In the genomic region with DNA sequence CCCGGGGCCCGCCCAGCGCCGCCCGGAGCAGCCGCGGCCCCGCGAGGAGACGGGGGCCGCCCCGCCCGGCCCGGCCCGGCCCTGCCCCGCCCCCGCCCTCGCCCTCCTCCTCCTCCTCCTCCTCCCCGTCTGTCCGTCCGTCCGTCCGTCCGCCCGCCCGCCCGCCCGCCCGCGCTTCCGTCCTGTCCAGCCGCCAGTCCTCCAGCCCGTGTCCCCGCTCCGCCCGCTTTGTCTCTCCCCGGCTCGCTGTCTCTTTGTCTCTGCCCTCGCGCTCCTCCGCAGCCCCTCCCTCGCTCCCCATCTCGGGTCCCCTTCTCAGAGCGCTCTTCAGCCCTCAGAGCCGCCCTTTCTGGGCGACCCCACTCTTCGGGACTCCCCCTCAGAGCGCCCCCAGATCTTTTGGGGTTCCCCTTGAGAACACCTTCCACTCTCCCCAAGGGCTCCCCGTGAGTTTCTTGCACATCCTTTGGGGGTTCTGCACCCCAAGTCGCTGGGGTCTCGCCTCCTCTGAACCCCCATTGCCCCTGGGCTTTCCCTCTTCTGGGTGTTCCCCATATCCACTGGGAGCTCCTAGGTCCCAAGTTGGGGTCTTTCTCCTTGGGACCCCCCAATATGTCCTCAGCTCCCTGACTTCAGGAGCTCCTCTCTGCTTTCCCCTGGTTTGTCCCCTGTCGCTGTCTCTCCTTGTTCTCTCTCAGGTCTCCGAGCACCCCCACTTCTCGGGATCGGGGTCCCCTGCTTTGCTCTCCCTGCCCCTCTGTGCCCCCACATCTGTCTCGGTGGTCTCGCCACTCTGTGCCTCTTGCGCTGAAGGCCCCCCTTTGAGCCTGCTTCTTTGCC, we compare ENCODE assay signal across 1 cellular context.
A peak's percentile ranks its signal among the peaks of the same experiment; 100 is the strongest.
TF ChIP-seq lines count a peak whose summit lies in the region.

No MANE protein-coding gene starts in this region.

TF ChIP-seq in HepG2, 621 proteins besides CTCF, POLR2A, EP300 and RAD21 (continued from another document):
- TF ChIP-seq ZNF17 (CRISPR knock-in tag; IDR thresholded peaks at IDR 0.05) = 0 out of 2 replicates have a peak, but pooled peaks have one; percentile 28
- TF ChIP-seq SMAD9 (CRISPR knock-in tag; IDR thresholded peaks at IDR 0.05) = no peak
- TF ChIP-seq, protein P1, sequence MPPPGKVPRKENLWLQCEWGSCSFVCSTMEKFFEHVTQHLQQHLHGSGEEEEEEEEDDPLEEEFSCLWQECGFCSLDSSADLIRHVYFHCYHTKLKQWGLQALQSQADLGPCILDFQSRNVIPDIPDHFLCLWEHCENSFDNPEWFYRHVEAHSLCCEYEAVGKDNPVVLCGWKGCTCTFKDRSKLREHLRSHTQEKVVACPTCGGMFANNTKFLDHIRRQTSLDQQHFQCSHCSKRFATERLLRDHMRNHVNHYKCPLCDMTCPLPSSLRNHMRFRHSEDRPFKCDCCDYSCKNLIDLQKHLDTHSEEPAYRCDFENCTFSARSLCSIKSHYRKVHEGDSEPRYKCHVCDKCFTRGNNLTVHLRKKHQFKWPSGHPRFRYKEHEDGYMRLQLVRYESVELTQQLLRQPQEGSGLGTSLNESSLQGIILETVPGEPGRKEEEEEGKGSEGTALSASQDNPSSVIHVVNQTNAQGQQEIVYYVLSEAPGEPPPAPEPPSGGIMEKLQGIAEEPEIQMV (CRISPR knock-in tag; IDR thresholded peaks at IDR 0.05; ENCODE audit: low read depth) = no peak
- TF ChIP-seq ZNF460 (CRISPR knock-in tag; IDR thresholded peaks at IDR 0.05; ENCODE audit: borderline replicate concordance) = no peak
- TF ChIP-seq, protein P2, sequence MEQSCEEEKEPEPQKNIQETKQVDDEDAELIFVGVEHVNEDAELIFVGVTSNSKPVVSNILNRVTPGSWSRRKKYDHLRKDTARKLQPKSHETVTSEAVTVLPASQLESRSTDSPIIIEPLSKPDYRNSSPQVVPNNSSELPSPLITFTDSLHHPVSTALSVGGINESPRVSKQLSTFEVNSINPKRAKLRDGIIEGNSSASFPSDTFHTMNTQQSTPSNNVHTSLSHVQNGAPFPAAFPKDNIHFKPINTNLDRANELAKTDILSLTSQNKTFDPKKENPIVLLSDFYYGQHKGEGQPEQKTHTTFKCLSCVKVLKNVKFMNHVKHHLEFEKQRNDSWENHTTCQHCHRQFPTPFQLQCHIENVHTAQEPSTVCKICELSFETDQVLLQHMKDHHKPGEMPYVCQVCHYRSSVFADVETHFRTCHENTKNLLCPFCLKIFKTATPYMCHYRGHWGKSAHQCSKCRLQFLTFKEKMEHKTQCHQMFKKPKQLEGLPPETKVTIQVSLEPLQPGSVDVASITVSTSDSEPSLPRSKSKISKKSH (CRISPR knock-in tag; IDR thresholded peaks at IDR 0.05; ENCODE audit: borderline replicate concordance) = peak; percentile 47; the same call in 1 of the 2 replicates
- TF ChIP-seq, protein P3, sequence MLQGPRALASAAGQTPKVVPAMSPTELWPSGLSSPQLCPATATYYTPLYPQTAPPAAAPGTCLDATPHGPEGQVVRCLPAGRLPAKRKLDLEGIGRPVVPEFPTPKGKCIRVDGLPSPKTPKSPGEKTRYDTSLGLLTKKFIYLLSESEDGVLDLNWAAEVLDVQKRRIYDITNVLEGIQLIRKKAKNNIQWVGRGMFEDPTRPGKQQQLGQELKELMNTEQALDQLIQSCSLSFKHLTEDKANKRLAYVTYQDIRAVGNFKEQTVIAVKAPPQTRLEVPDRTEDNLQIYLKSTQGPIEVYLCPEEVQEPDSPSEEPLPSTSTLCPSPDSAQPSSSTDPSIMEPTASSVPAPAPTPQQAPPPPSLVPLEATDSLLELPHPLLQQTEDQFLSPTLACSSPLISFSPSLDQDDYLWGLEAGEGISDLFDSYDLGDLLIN (CRISPR knock-in tag; IDR thresholded peaks at IDR 0.05; ENCODE audit: borderline replicate concordance) = 0 out of 2 replicates have a peak, but pooled peaks have one; percentile 33
- TF ChIP-seq, protein P4, sequence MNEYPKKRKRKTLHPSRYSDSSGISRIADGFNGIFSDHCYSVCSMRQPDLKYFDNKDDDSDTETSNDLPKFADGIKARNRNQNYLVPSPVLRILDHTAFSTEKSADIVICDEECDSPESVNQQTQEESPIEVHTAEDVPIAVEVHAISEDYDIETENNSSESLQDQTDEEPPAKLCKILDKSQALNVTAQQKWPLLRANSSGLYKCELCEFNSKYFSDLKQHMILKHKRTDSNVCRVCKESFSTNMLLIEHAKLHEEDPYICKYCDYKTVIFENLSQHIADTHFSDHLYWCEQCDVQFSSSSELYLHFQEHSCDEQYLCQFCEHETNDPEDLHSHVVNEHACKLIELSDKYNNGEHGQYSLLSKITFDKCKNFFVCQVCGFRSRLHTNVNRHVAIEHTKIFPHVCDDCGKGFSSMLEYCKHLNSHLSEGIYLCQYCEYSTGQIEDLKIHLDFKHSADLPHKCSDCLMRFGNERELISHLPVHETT (CRISPR knock-in tag; conservative IDR thresholded peaks at IDR 0.05) = 0 out of 2 replicates have a peak, but pooled peaks have one; percentile 8
- no peak for TF ChIP-seq HDAC1 (CRISPR knock-in tag; IDR thresholded peaks at IDR 0.05)
- TF ChIP-seq, protein P5, sequence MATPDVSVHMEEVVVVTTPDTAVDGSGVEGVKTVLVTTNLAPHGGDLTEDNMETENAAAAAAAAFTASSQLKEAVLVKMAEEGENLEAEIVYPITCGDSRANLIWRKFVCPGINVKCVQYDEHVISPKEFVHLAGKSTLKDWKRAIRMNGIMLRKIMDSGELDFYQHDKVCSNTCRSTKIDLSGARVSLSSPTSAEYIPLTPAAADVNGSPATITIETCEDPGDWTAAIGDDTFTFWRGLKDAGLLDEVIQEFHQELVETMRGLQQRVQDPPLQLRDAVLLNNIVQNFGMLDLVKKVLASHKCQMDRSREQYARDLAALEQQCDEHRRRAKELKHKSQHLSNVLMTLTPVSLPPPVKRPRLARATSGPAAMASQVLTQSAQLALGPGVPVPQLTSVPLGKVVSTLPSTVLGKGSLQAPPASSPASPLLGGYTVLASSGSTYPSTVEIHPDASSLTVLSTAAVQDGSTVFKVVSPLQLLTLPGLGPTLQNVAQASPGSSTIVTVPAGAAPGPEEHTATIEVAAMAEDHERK (CRISPR knock-in tag; IDR thresholded peaks at IDR 0.05; ENCODE audit: low read depth) = no peak
- no peak for TF ChIP-seq ZNF3 (CRISPR knock-in tag; IDR thresholded peaks at IDR 0.05)
- TF ChIP-seq, protein P6, sequence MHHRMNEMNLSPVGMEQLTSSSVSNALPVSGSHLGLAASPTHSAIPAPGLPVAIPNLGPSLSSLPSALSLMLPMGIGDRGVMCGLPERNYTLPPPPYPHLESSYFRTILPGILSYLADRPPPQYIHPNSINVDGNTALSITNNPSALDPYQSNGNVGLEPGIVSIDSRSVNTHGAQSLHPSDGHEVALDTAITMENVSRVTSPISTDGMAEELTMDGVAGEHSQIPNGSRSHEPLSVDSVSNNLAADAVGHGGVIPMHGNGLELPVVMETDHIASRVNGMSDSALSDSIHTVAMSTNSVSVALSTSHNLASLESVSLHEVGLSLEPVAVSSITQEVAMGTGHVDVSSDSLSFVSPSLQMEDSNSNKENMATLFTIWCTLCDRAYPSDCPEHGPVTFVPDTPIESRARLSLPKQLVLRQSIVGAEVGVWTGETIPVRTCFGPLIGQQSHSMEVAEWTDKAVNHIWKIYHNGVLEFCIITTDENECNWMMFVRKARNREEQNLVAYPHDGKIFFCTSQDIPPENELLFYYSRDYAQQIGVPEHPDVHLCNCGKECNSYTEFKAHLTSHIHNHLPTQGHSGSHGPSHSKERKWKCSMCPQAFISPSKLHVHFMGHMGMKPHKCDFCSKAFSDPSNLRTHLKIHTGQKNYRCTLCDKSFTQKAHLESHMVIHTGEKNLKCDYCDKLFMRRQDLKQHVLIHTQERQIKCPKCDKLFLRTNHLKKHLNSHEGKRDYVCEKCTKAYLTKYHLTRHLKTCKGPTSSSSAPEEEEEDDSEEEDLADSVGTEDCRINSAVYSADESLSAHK (CRISPR knock-in tag; IDR thresholded peaks at IDR 0.05; ENCODE audit: borderline replicate concordance) = peak; percentile 32; the same call in 1 of the 2 replicates
- 0 out of 2 replicates have a peak, but pooled peaks have one; percentile 20 for TF ChIP-seq ZBTB21 (CRISPR knock-in tag; IDR thresholded peaks at IDR 0.05)
- no peak for TF ChIP-seq SAFB2 (CRISPR knock-in tag; IDR thresholded peaks at IDR 0.05; ENCODE audit: borderline replicate concordance, low read depth)
- peak; percentile 75 for TF ChIP-seq ZNF543 (CRISPR knock-in tag; IDR thresholded peaks at IDR 0.05)
- TF ChIP-seq, protein P7, sequence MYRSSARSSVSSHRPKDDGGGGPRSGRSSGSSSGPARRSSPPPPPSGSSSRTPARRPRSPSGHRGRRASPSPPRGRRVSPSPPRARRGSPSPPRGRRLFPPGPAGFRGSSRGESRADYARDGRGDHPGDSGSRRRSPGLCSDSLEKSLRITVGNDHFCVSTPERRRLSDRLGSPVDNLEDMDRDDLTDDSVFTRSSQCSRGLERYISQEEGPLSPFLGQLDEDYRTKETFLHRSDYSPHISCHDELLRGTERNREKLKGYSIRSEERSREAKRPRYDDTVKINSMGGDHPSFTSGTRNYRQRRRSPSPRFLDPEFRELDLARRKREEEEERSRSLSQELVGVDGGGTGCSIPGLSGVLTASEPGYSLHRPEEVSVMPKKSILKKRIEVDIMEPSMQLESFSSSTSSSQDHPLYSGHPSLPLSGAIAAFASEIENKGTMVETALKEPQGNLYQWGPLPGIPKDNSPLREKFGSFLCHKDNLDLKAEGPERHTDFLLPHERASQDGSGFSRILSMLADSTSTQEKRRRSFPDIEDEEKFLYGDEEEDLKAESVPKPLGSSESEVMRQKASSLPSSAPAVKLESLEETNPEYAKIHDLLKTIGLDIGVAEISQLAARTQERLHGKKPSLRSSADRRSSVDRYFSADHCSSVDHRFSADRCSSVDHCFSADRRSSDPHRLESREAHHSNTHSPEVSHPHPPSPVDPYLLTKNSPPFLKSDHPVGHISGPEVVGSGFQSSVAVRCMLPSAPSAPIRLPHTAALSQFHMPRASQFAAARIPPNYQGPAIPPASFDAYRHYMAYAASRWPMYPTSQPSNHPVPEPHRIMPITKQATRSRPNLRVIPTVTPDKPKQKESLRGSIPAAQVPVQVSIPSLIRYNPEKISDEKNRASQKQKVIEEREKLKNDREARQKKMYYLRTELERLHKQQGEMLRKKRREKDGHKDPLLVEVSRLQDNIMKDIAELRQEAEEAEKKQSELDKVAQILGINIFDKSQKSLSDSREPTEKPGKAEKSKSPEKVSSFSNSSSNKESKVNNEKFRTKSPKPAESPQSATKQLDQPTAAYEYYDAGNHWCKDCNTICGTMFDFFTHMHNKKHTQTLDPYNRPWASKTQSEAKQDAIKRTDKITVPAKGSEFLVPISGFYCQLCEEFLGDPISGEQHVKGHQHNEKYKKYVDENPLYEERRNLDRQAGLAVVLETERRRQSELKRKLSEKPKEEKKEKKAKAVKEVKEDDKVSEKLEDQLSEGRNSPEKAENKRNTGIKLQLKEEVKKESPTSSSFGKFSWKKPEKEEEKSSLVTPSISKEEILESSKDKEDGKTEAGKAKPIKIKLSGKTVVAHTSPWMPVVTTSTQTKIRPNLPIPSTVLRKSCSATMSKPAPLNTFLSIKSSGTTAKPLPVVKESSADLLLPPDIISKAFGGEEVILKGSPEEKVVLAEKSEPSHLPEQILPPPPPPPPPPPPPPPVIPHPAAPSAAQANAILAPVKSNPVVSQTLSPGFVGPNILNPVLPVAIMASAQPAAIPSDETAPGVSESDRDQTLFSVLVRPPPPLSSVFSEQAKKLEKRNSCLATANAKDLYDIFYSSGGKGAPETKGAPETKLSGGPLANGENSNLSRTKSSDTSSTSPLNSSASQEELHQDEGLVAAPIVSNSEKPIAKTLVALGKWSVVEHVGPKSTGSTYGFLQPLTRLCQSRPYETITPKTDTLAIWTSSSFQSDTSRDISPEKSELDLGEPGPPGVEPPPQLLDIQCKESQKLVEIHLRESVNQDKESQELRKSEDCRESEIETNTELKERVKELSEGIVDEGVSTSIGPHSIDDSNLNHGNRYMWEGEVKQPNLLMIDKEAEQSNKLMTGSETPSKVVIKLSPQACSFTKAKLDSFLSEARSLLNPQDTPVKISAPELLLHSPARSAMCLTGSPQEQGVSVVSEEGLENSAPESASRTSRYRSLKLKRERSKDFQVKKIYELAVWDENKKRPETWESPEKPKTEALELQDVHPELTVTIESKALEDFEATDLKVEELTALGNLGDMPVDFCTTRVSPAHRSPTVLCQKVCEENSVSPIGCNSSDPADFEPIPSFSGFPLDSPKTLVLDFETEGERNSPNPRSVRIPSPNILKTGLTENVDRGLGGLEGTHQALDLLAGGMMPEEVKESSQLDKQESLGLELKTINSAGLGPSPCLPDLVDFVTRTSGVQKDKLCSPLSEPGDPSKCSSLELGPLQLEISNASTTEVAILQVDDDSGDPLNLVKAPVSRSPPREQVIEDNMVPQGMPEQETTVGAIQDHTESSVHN (CRISPR knock-in tag; IDR thresholded peaks at IDR 0.05) = 0 out of 2 replicates have a peak, but pooled peaks have one; percentile 63
- no peak for TF ChIP-seq RXRB (CRISPR knock-in tag; IDR thresholded peaks at IDR 0.05; ENCODE audit: borderline replicate concordance)
- no peak for TF ChIP-seq CENPT (CRISPR knock-in tag; IDR thresholded peaks at IDR 0.05; ENCODE audit: low read depth)
- TF ChIP-seq ZKSCAN8 (CRISPR knock-in tag; IDR thresholded peaks at IDR 0.05; ENCODE audit: borderline replicate concordance) = no peak
- TF ChIP-seq SIX4 (CRISPR knock-in tag; IDR thresholded peaks at IDR 0.05) = no peak
- no peak for TF ChIP-seq KLF13 (CRISPR knock-in tag; IDR thresholded peaks at IDR 0.05)
- TF ChIP-seq NFKB2 (CRISPR knock-in tag; IDR thresholded peaks at IDR 0.05; ENCODE audit: borderline replicate concordance) = peak; percentile 15; the same call in 1 of the 2 replicates
- TF ChIP-seq, protein P8, sequence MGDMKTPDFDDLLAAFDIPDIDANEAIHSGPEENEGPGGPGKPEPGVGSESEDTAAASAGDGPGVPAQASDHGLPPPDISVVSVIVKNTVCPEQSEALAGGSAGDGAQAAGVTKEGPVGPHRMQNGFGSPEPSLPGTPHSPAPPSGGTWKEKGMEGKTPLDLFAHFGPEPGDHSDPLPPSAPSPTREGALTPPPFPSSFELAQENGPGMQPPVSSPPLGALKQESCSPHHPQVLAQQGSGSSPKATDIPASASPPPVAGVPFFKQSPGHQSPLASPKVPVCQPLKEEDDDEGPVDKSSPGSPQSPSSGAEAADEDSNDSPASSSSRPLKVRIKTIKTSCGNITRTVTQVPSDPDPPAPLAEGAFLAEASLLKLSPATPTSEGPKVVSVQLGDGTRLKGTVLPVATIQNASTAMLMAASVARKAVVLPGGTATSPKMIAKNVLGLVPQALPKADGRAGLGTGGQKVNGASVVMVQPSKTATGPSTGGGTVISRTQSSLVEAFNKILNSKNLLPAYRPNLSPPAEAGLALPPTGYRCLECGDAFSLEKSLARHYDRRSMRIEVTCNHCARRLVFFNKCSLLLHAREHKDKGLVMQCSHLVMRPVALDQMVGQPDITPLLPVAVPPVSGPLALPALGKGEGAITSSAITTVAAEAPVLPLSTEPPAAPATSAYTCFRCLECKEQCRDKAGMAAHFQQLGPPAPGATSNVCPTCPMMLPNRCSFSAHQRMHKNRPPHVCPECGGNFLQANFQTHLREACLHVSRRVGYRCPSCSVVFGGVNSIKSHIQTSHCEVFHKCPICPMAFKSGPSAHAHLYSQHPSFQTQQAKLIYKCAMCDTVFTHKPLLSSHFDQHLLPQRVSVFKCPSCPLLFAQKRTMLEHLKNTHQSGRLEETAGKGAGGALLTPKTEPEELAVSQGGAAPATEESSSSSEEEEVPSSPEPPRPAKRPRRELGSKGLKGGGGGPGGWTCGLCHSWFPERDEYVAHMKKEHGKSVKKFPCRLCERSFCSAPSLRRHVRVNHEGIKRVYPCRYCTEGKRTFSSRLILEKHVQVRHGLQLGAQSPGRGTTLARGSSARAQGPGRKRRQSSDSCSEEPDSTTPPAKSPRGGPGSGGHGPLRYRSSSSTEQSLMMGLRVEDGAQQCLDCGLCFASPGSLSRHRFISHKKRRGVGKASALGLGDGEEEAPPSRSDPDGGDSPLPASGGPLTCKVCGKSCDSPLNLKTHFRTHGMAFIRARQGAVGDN (CRISPR knock-in tag; IDR thresholded peaks at IDR 0.05) = no peak
